16 cellular contexts compared by ENCODE assay signal in the genomic region with DNA sequence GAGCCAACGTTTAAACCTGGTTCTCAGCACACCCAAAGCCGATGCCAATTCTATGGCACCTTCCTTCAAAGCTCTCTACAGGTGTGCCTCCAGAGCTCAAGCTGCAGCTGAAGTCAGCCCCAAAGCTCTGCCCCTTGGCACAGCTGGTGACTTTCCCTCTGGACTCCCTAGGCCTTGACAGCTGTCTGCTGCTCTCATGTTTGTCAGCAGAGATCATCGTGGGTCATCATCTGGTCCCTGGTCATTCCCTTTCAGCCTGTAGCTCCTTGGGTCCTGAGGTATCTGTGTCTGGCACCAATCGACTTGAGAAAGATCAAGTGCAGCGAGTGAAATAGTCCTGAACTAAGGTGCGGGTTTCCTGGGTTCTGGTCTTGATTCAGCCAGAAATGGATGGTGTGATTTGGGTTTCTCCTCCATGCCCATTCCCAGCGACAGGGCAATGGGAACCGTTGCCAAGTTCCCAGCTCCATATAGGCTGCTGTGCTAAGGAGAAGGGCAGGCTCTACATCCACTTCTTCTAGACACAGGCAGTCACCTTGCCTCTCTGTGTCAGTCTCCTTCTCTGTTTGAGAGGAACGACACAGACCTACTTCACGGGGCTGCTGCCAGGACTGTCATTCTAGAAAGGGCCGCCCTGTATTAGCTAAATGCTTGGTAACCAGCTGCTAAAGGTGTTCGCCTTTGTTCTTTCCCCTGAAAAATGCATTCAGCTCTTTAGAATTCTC. TPM values are rescaled to one million over a fixed set of nuclear protein-coding genes. Genes with fewer than 3 reads are reported as not detected.
DNase-seq lines count a peak whose midpoint lies in the region; ATAC-seq, FAIRE-seq and TF ChIP-seq lines count a peak whose summit lies in the region.
"Had no signal": no experiment of that assay in that cellular context is flagged by ENCODE, and none has a peak within 500 bp of the region (broad histone marks: within the 10 kb centered on the region; RNA-seq: fewer than 3 reads in every experiment).

No MANE protein-coding gene starts in this region.

- POLR2A ChIA-PET in HCT116 (lab: Charles Lee): interaction anchor here (1.0 kb wide), 1 partner anchor 165 kb away, joined by 3 read pairs; no protein-coding TSS in a partner anchor
- POLR2A ChIA-PET in K562 (lab: Yijun Ruan, JAX): interaction anchor here (0.8 to 1.2 kb wide), 2 partner anchors 20 to 164 kb away, joined by 3 read pairs; no protein-coding TSS in a partner anchor

- TF ChIP-seq CTCF in HCT116 (IDR thresholded peaks at IDR 0.05 in 2 of 3, conservative IDR thresholded peaks at IDR 0.05 in 1 of 3; ENCODE audit: borderline replicate concordance in 1 of 3, insufficient read depth in 1 of 3, low read depth in 2 of 3, low read length in 2 of 3) (no peak), K562 (IDR thresholded peaks at IDR 0.05 in 2 of 3, conservative IDR thresholded peaks at IDR 0.05 in 1 of 3; ENCODE audit: insufficient read depth in 2 of 3, low read depth in 1 of 3, low read length in 3 of 3) (no peak), gastrocnemius medialis (IDR thresholded peaks at IDR 0.05 in 4 of 5, conservative IDR thresholded peaks at IDR 0.05 in 1 of 5) (no peak)

- H3K9me2 ChIP-seq in HCT116 (ENCODE audit: insufficient read depth): no peaks in the 10 kb centered on the region

- H3K9me1 ChIP-seq in K562 (ENCODE audit: control insufficient read depth, insufficient read depth, low read length): no peaks in the 10 kb centered on the region

- H2AFZ ChIP-seq in HCT116 (ENCODE audit: low read depth, low read length, poor library complexity, severe bottlenecking): no peak overlapping the region
- no peak overlapping the region for H2AFZ ChIP-seq in K562 (ENCODE audit: low read depth, low read length)

- CTCF ChIA-PET in activated CD8-positive, alpha-beta memory T cell treated with anti-CD3 and anti-CD28 coated beads, Interleukin-2, amount 10 ng/mL, durations not matched to agents 7 days and 5 days (lab: Charles Lee): interaction anchor here (0.8 to 3.6 kb wide), 31 partner anchors 9 to 354 kb away, joined by 3 to 54 read pairs (median 5); no protein-coding TSS in a partner anchor
- CTCF ChIA-PET in HCT116 (lab: Charles Lee): interaction anchor here (0.8 to 2.3 kb wide), 10 partner anchors 18 to 678 kb away, joined by 3 to 34 read pairs (median 5); no protein-coding TSS in a partner anchor
- CTCF ChIA-PET in K562 (lab: Yijun Ruan, JAX; ENCODE audit: low intra/inter-chr PET ratio): interaction anchor here (1.1 to 3.0 kb wide), 4 partner anchors 23 to 210 kb away, joined by 3 to 39 read pairs (median 8); no protein-coding TSS in a partner anchor

- TF ChIP-seq POLR2A in HCT116 (IDR thresholded peaks at IDR 0.05; ENCODE audit: borderline replicate concordance, extremely low read depth, insufficient read depth, insufficient read length): no peak
- TF ChIP-seq POLR2A in K562 (conservative IDR thresholded peaks at IDR 0.05): no peak
- no peak for TF ChIP-seq POLR2A in gastrocnemius medialis (IDR thresholded peaks at IDR 0.05)

- H3K27me3 Mint-ChIP-seq in activated CD8-positive, alpha-beta memory T cell treated with anti-CD3 and anti-CD28 coated beads, Interleukin-2, amount 10 ng/mL, durations not matched to agents 7 days and 5 days: no peaks in the 10 kb centered on the region

- no peak overlapping the region for H3K4me3 ChIP-seq in HCT116 (replicated peaks in 1 of 2; ENCODE audit: low read depth in 1 of 2, low read length in 2 of 2)
- H3K4me3 ChIP-seq in K562: no peak overlapping the region
- no peak overlapping the region for H3K4me3 ChIP-seq in gastrocnemius medialis
- H3K4me3 ChIP-seq in effector memory CD4-positive, alpha-beta T cell (ENCODE audit: insufficient read depth, low read depth, low read length, poor library complexity, severe bottlenecking): no peak overlapping the region
- H3K4me3 ChIP-seq: A549 had no signal

- RAD21 ChIA-PET in HCT116 (lab: Charles Lee; ENCODE audit: low non-redundant PET in 1 of 2, low total read pairs in 2 of 2, uncharacterized antibody in 2 of 2, unreplicated experiment in 2 of 2): interaction anchor here (1.4 to 2.3 kb wide), 5 partner anchors 166 to 678 kb away, joined by 3 to 14 read pairs (median 7); no protein-coding TSS in a partner anchor

- H3K27me3 ChIP-seq in HCT116 (ENCODE audit: insufficient read depth, low read length): no peaks in the 10 kb centered on the region
- H3K27me3 ChIP-seq in K562 (ENCODE audit: control insufficient read depth in 2 of 2, insufficient read depth in 2 of 2, low read length in 2 of 2): peaks cover 9 to 39% of the 10 kb centered on the region in 2 experiments; a peak in 4 of 5 replicates
- no peaks in the 10 kb centered on the region for H3K27me3 ChIP-seq in gastrocnemius medialis
- H3K27me3 ChIP-seq in effector memory CD4-positive, alpha-beta T cell (replicated peaks; ENCODE audit: control insufficient read depth, insufficient read depth, low read length, poor library complexity, severe bottlenecking): no peaks in the 10 kb centered on the region

- no peak for TF ChIP-seq EP300 in K562 (IDR thresholded peaks at IDR 0.05; ENCODE audit: low read length)

- no peak for TF ChIP-seq RAD21 in HCT116 (IDR thresholded peaks at IDR 0.05; ENCODE audit: low read depth)
- TF ChIP-seq RAD21 in K562 (CRISPR knock-in tag; conservative IDR thresholded peaks at IDR 0.05 in 1 of 2, IDR thresholded peaks at IDR 0.05 in 1 of 2): no peak

- H3K4me2 ChIP-seq in HCT116 (ENCODE audit: low read length) (no peak overlapping the region), K562 (ENCODE audit: insufficient read depth, low read length) (no peak overlapping the region)
- H3K4me2 ChIP-seq: A549 had no signal

- H3K9ac ChIP-seq in HCT116 (ENCODE audit: low read length): no peak overlapping the region
- H3K9ac ChIP-seq in K562 (ENCODE audit: insufficient read depth in 1 of 2, low read depth in 2 of 2, low read length in 2 of 2): no peak overlapping the region

- intact Hi-C loops in HCT116 (cut with micrococcal nuclease) (loop anchor here (1.0 to 10.0 kb wide), 4 partner anchors 166 to 1910 kb away; no protein-coding TSS in a partner anchor), K562 (cut with micrococcal nuclease) (loop anchor here (1.0 to 5.0 kb wide), 3 partner anchors 166 to 1908 kb away; no protein-coding TSS in a partner anchor), gastrocnemius medialis (cut with DNase I; ENCODE audit: low total_unique reads) (loop anchor here (1.0 kb wide), 1 partner anchor 166 kb away; no protein-coding TSS in a partner anchor)

- ATAC-seq in activated CD8-positive, alpha-beta memory T cell treated with anti-CD3 and anti-CD28 coated beads, Interleukin-2, amount 10 ng/mL, durations not matched to agents 7 days and 5 days: peak; percentile 30
- peak; percentile 38 for ATAC-seq in HCT116
- peak; percentile 37 for ATAC-seq in K562
- no peak for ATAC-seq in gastrocnemius medialis
- no peak for ATAC-seq in HG03025 (IDR thresholded peaks at IDR 0.05; ENCODE audit: low FRiP score, unreplicated experiment)
- ATAC-seq: left cardiac atrium had no signal

- BruUV-seq in HCT116 (replicated peaks; lab: Mats Ljungman, UMichigan) (no TSS peak), K562 (replicated peaks; lab: Mats Ljungman, UMichigan) (no TSS peak)

- H3K4me1 ChIP-seq in HCT116 (ENCODE audit: control insufficient read depth in 1 of 2, insufficient read depth in 2 of 2, low read length in 2 of 2) (peaks cover 0 to 9% of the 10 kb centered on the region in 2 experiments; a peak in 2 of 4 replicates), K562 (replicated peaks in 1 of 2; ENCODE audit: control insufficient read depth in 2 of 2, insufficient read depth in 2 of 2, low read length in 2 of 2) (no peaks in the 10 kb centered on the region; a peak in 1 of 5 replicates), gastrocnemius medialis (peaks cover 0 to 1% of the 10 kb centered on the region in 2 donors)
- H3K4me1 ChIP-seq in effector memory CD4-positive, alpha-beta T cell (ENCODE audit: control insufficient read depth, insufficient read depth, low read length, poor library complexity, severe bottlenecking): no peaks in the 10 kb centered on the region

- H3K36me3 ChIP-seq in HCT116 (ENCODE audit: control insufficient read depth in 1 of 2, insufficient read depth in 2 of 2, low read length in 2 of 2) (no peaks in the 10 kb centered on the region), K562 (ENCODE audit: control insufficient read depth, insufficient read depth, low read length) (no peaks in the 10 kb centered on the region), gastrocnemius medialis (no peaks in the 10 kb centered on the region)
- H3K36me3 ChIP-seq in effector memory CD4-positive, alpha-beta T cell (ENCODE audit: control insufficient read depth, insufficient read depth, low read length): no peaks in the 10 kb centered on the region

- H3K9me3 Mint-ChIP-seq in activated CD8-positive, alpha-beta memory T cell treated with anti-CD3 and anti-CD28 coated beads, Interleukin-2, amount 10 ng/mL, durations not matched to agents 7 days and 5 days (ENCODE audit: low read depth): no peaks in the 10 kb centered on the region
- H3K9me3 Mint-ChIP-seq: HFFc6, natural killer cell, WTC11 had no signal

- H4K20me1 ChIP-seq in HCT116 (ENCODE audit: insufficient read depth) (no peaks in the 10 kb centered on the region), K562 (replicated peaks; ENCODE audit: control insufficient read depth, insufficient read depth, low read length) (no peaks in the 10 kb centered on the region; the same call in none of the 2 replicates)

- H3K4me3 Mint-ChIP-seq in activated CD8-positive, alpha-beta memory T cell treated with anti-CD3 and anti-CD28 coated beads, Interleukin-2, amount 10 ng/mL, durations not matched to agents 7 days and 5 days: no peak overlapping the region
- H3K4me3 Mint-ChIP-seq: HFFc6, natural killer cell, WTC11 had no signal

- H3K9me3 ChIP-seq in HCT116 (ENCODE audit: control insufficient read depth in 1 of 2, insufficient read depth in 1 of 2, low read depth in 1 of 2, low read length in 2 of 2) (no peaks in the 10 kb centered on the region), K562 (replicated peaks; ENCODE audit: control insufficient read depth, insufficient read depth, low read depth, low read length) (no peaks in the 10 kb centered on the region), gastrocnemius medialis (no peaks in the 10 kb centered on the region)
- H3K9me3 ChIP-seq in effector memory CD4-positive, alpha-beta T cell (ENCODE audit: control insufficient read depth, low read length): no peaks in the 10 kb centered on the region
- H3K9me3 ChIP-seq: A549 had no signal

- no peak overlapping the region for H3K27ac Mint-ChIP-seq in activated CD8-positive, alpha-beta memory T cell treated with anti-CD3 and anti-CD28 coated beads, Interleukin-2, amount 10 ng/mL, durations not matched to agents 7 days and 5 days
- H3K27ac Mint-ChIP-seq: HFFc6, natural killer cell, WTC11 had no signal

- in situ Hi-C loops in K562 (cut with MboI) (loop anchor here (5.0 kb wide), 1 partner anchor 168 kb away; no protein-coding TSS in a partner anchor), gastrocnemius medialis (cut with MboI; ENCODE audit: low sequenced_read_pairs in 4 of 4) (loop anchor here (5.0 to 10.0 kb wide), 3 partner anchors 163 to 173 kb away; no protein-coding TSS in a partner anchor)

- H3K4me1 Mint-ChIP-seq in activated CD8-positive, alpha-beta memory T cell treated with anti-CD3 and anti-CD28 coated beads, Interleukin-2, amount 10 ng/mL, durations not matched to agents 7 days and 5 days: peaks cover 4% of the 10 kb centered on the region
- H3K4me1 Mint-ChIP-seq: natural killer cell had no signal

- H3K79me2 ChIP-seq in HCT116 (ENCODE audit: insufficient read depth, low read length) (no peaks in the 10 kb centered on the region), K562 (ENCODE audit: control insufficient read depth, insufficient read depth, low read length) (no peaks in the 10 kb centered on the region)

- WGBS in K562 (ENCODE audit: insufficient coverage, low coverage, missing lambda C conversion rate): 6% methylated on average over 12 of the region's 12 CpGs

- no peak overlapping the region for H3K27ac ChIP-seq in HCT116 (ENCODE audit: low read depth, low read length)
- H3K27ac ChIP-seq in K562 (ENCODE audit: extremely low read depth, low read depth, low read length): no peak overlapping the region
- peak overlapping the region in 3 of 4 donors; percentile 21 to 68 (median 51) for H3K27ac ChIP-seq in gastrocnemius medialis
- no peak overlapping the region for H3K27ac ChIP-seq in effector memory CD4-positive, alpha-beta T cell (ENCODE audit: insufficient read depth, low read length, poor library complexity, severe bottlenecking)
- H3K27ac ChIP-seq: A549 had no signal

- DNase-seq in activated CD8-positive, alpha-beta memory T cell treated with anti-CD3 and anti-CD28 coated beads, Interleukin-2, amount 10 ng/mL, durations not matched to agents 7 days and 5 days: no peak
- no peak for DNase-seq in activated CD8-positive, alpha-beta memory T cell treated with anti-CD3 and anti-CD28 coated beads, Interleukin-2, amount 50 U/mL, for 48 hours
- DNase-seq in HCT116 (ENCODE audit: low read depth, low spot score) (no peak), K562 (ENCODE audit: extremely low read depth in 1 of 4, low spot score in 3 of 4) (no peak), gastrocnemius medialis (no peak), T1000 (lab: John Stamatoyannopoulos, UW) (no peak)
- no peak for DNase-seq in effector memory CD4-positive, alpha-beta T cell
- DNase-seq: GDM1 had no signal

- H3K36me3 Mint-ChIP-seq in activated CD8-positive, alpha-beta memory T cell treated with anti-CD3 and anti-CD28 coated beads, Interleukin-2, amount 10 ng/mL, durations not matched to agents 7 days and 5 days: no peaks in the 10 kb centered on the region
- H3K36me3 Mint-ChIP-seq: natural killer cell, WTC11 had no signal

- FAIRE-seq in K562 (lab: Jason Lieb, UNC): no peak
- FAIRE-seq: A549, urothelium cell line had no signal

RNA-seq across cellular contexts. Expression of gene PKD1L1, which starts 3.6 kb away (rescaled TPM):
- under 1 TPM; 0.06 to 0.19 TPM for total RNA-seq in activated CD8-positive, alpha-beta memory T cell treated with anti-CD3 and anti-CD28 coated beads, Interleukin-2, amount 10 ng/mL, durations not matched to agents 7 days and 5 days
- total RNA-seq in HCT116 (2021; ENCODE audit: unreplicated experiment) (0.17 TPM), K562 (2014; rRNA removed) (not detected in 2 replicates), K562 (2014; rRNA removed; fragmentation: Illumina TruSeq; extraction: Trizol) (not detected in 2 replicates), K562 (2015; rRNA removed; fragmentation: Illumina TruSeq; extraction: Trizol) (not detected in 2 replicates), K562 (2021) (0.02 TPM in 1 of 2 replicates, not detected in the other), gastrocnemius medialis (1 to 10 TPM in 2 of 4 donors, under 1 TPM in 2; 0.07 to 1.7 (median 0.98) TPM)
- polyA plus RNA-seq in HCT116 (2012): 0.02 and 0.05 TPM in 2 replicates
- 0.04 TPM in 1 of 2 replicates, not detected in the other for total RNA-seq in K562 (2011; cell fraction: chromatin; rRNA removed; ENCODE audit: low replicate concordance)
- not detected in 2 replicates for total RNA-seq in K562 (2011; cell fraction: nucleolus; rRNA removed)
- not detected in 2 replicates for total RNA-seq in K562 (2011; cell fraction: nucleoplasm; rRNA removed)
- polyA plus RNA-seq in K562 (2011; rRNA removed) (0.01 TPM in 1 of 2 replicates, not detected in the other), K562 (2014; fragmentation: Illumina TruSeq; extraction: Trizol) (0.01 TPM in 1 of 2 replicates, not detected in the other), K562 (2014; fragmentation: Nextera tagmentation; extraction: Ambion mirVana) (not detected), K562 (2014; rRNA removed) (0.04 TPM in 1 of 2 replicates, not detected in the other)
- polyA plus RNA-seq in K562 (2011; cell fraction: cytosol; rRNA removed): not detected in 2 replicates
- polyA plus RNA-seq in K562 (2011; cell fraction: nucleus; rRNA removed): 0.01 and 0.03 TPM in 2 replicates
- polyA plus RNA-seq in K562 (2012): 0.03 TPM in 1 of 2 replicates, not detected in the other
- polyA minus RNA-seq in K562 (2011; rRNA and poly(A)+ RNA removed): not detected in 2 replicates
- polyA minus RNA-seq in K562 (2011; cell fraction: cytosol; rRNA and poly(A)+ RNA removed): not detected in 2 replicates
- under 0.01 TPM in 1 of 2 replicates, not detected in the other for polyA minus RNA-seq in K562 (2011; cell fraction: nucleus; rRNA and poly(A)+ RNA removed)
- total RNA-seq: epithelial cell of proximal tubule had no signal

RNA-seq across cellular contexts. Expression of gene HUS1, which starts 34.7 kb away (rescaled TPM):
- 10 to 100 TPM; 27.0 to 30.8 TPM for total RNA-seq in activated CD8-positive, alpha-beta memory T cell treated with anti-CD3 and anti-CD28 coated beads, Interleukin-2, amount 10 ng/mL, durations not matched to agents 7 days and 5 days
- total RNA-seq in HCT116 (2021; ENCODE audit: unreplicated experiment) (30.0 TPM), K562 (2014; rRNA removed) (9.8 and 11.5 TPM in 2 replicates), K562 (2014; rRNA removed; fragmentation: Illumina TruSeq; extraction: Trizol) (14.5 and 15.8 TPM in 2 replicates), K562 (2015; rRNA removed; fragmentation: Illumina TruSeq; extraction: Trizol) (16.0 and 17.1 TPM in 2 replicates), K562 (2021) (15.3 and 19.8 TPM in 2 replicates), gastrocnemius medialis (10 to 100 TPM; 18.3 to 33.0 (median 23.0) TPM)
- 11.7 and 13.8 TPM in 2 replicates for polyA plus RNA-seq in HCT116 (2012)
- 34.7 and 59.2 TPM in 2 replicates for total RNA-seq in K562 (2011; cell fraction: chromatin; rRNA removed; ENCODE audit: low replicate concordance)
- 25.5 and 27.2 TPM in 2 replicates for total RNA-seq in K562 (2011; cell fraction: nucleolus; rRNA removed)
- total RNA-seq in K562 (2011; cell fraction: nucleoplasm; rRNA removed): 39.0 and 46.1 TPM in 2 replicates
- polyA plus RNA-seq in K562 (2011; rRNA removed) (14.3 and 17.1 TPM in 2 replicates), K562 (2014; fragmentation: Illumina TruSeq; extraction: Trizol) (16.5 and 20.8 TPM in 2 replicates), K562 (2014; fragmentation: Nextera tagmentation; extraction: Ambion mirVana) (10 to 100 TPM; 25.2 to 27.0 TPM), K562 (2014; rRNA removed) (14.7 and 15.9 TPM in 2 replicates)
- 6.6 and 10.8 TPM in 2 replicates for polyA plus RNA-seq in K562 (2011; cell fraction: cytosol; rRNA removed)
- polyA plus RNA-seq in K562 (2011; cell fraction: nucleus; rRNA removed): 11.5 and 11.6 TPM in 2 replicates
- 12.0 and 13.5 TPM in 2 replicates for polyA plus RNA-seq in K562 (2012)
- polyA minus RNA-seq in K562 (2011; rRNA and poly(A)+ RNA removed): 31.4 and 32.2 TPM in 2 replicates
- polyA minus RNA-seq in K562 (2011; cell fraction: cytosol; rRNA and poly(A)+ RNA removed): 10.0 and 12.7 TPM in 2 replicates
- polyA minus RNA-seq in K562 (2011; cell fraction: nucleus; rRNA and poly(A)+ RNA removed): 18.6 and 20.5 TPM in 2 replicates

Comparison
In these comparisons a context has a peak if more than half of its experiments do, and no peak if none do; other contexts are left out.
1. ATAC-seq: peak in activated CD8-positive, alpha-beta memory T cell treated with anti-CD3 and anti-CD28 coated beads, Interleukin-2, amount 10 ng/mL, durations not matched to agents 7 days and 5 days (single experiment), HCT116 (single experiment) and K562 (single experiment); none in gastrocnemius medialis (0 of 2) and HG03025 (single experiment).
2. H3K27ac ChIP-seq: peak in gastrocnemius medialis (3 of 4); none in HCT116 (single experiment), K562 (single experiment) and effector memory CD4-positive, alpha-beta T cell (single experiment).